In the genomic region with DNA sequence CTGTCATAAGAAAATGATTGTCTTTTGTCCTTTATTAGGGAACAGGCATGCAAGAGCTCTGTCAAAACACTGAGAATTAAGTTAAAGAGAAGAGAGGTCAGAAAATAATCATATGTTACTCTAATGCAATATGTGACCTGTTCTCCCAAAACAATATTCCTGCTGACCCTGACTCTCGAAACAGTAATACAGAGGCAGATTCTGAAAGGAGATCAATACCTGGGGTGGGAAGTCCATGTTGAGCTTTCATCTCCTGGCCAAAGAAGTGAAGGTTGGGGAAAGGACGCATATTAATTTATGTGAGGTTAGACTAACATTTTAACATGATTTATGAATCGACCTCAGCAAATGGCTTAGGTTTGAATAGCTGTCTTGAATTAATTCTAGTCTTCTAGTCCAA, we compare ENCODE assay signal across 28 cellular contexts.
"Had no signal": no experiment of that assay in that cellular context is flagged by ENCODE, and none has a peak within 500 bp of the region (broad histone marks: within the 10 kb centered on the region; RNA-seq: fewer than 3 reads in every experiment).

No MANE protein-coding gene starts in this region.

- H3K27me3 ChIP-seq: esophagus squamous epithelium, suprapubic skin, transverse colon, vagina had no signal

- H3K9me3 Mint-ChIP-seq: immature natural killer cell; mesothelial cell of epicardium; natural killer cell treated with Interleukin-12 subunit alpha and Interleukin-12 subunit beta and Interleukin-15 and Interleukin-18, amount 100 ng/mL, for 72 hours; stimulated activated naive CD8-positive, alpha-beta T cell treated with anti-CD3 and anti-CD28 coated beads, Interleukin-15, amount 100 ng/mL, for 72 hours had no signal

- H3K36me3 ChIP-seq: esophagus squamous epithelium, suprapubic skin, transverse colon, vagina had no signal

- H3K27me3 Mint-ChIP-seq: naive B cell; natural killer cell treated with Interleukin-12 subunit alpha and Interleukin-12 subunit beta and Interleukin-15 and Interleukin-18, amount 100 ng/mL, for 72 hours; stimulated activated naive CD8-positive, alpha-beta T cell treated with anti-CD3 and anti-CD28 coated beads, Interleukin-15, amount 100 ng/mL, for 72 hours had no signal

- DNase-seq: dermis blood vessel endothelial cell; effector memory CD4-positive, alpha-beta T cell; erythroblast; esophagus squamous epithelium; foreskin melanocyte; hypothalamus; immature natural killer cell; islet precursor cell; kidney glomerular epithelial cell; mesenchymal stem cell; mucosa of descending colon; naive B cell; nucleus accumbens; psoas muscle; stimulated activated CD4-positive, alpha-beta T cell treated with anti-CD3 and anti-CD28 coated beads, Interleukin-12 subunit alpha, Interleukin-12 subunit beta, amount 100 ng/mL, for 4 hours; stimulated activated CD4-positive, alpha-beta T cell treated with anti-CD3 and anti-CD28 coated beads, Interleukin-1b, Interleukin-23, amount 100 ng/mL, for 48 hours; stimulated activated CD4-positive, alpha-beta T cell treated with anti-CD3 and anti-CD28 coated beads, Interleukin-4, amount 100 ng/mL, for 1 hour; stimulated activated CD8-positive, alpha-beta memory T cell treated with anti-CD3 and anti-CD28 coated beads, Interleukin-4, amount 100 ng/mL, for 48 hours; stimulated activated naive CD4-positive, alpha-beta T cell; stimulated activated naive CD8-positive, alpha-beta T cell treated with anti-CD3 and anti-CD28 coated beads, Interleukin-15, amount 100 ng/mL, for 72 hours; transverse colon had no signal

- H3K4me1 ChIP-seq: psoas muscle, suprapubic skin had no signal

- ATAC-seq: mucosa of descending colon; natural killer cell treated with Interleukin-12 subunit alpha and Interleukin-12 subunit beta and Interleukin-15 and Interleukin-18, amount 100 ng/mL, for 72 hours; psoas muscle; sciatic nerve; stimulated activated naive CD8-positive, alpha-beta T cell treated with anti-CD3 and anti-CD28 coated beads, Interleukin-15, amount 100 ng/mL, for 72 hours had no signal

- H3K27ac Mint-ChIP-seq: immature natural killer cell; mesothelial cell of epicardium; naive B cell; natural killer cell treated with Interleukin-12 subunit alpha and Interleukin-12 subunit beta and Interleukin-15 and Interleukin-18, amount 100 ng/mL, for 72 hours had no signal

- H3K4me3 Mint-ChIP-seq: immature natural killer cell; mesothelial cell of epicardium; naive B cell; natural killer cell treated with Interleukin-12 subunit alpha and Interleukin-12 subunit beta and Interleukin-15 and Interleukin-18, amount 100 ng/mL, for 72 hours; stimulated activated naive CD8-positive, alpha-beta T cell treated with anti-CD3 and anti-CD28 coated beads, Interleukin-15, amount 100 ng/mL, for 72 hours had no signal

- H3K4me3 ChIP-seq: coronary artery, esophagus squamous epithelium, mucosa of descending colon, psoas muscle, smooth muscle cell, suprapubic skin, transverse colon, vagina had no signal

- H3K36me3 Mint-ChIP-seq: immature natural killer cell; naive B cell; natural killer cell treated with Interleukin-12 subunit alpha and Interleukin-12 subunit beta and Interleukin-15 and Interleukin-18, amount 100 ng/mL, for 72 hours had no signal

- H3K4me2 ChIP-seq: smooth muscle cell had no signal

- H3K27ac ChIP-seq: coronary artery, esophagus squamous epithelium, psoas muscle, suprapubic skin, transverse colon, vagina had no signal

- H3K4me1 Mint-ChIP-seq: immature natural killer cell, naive B cell had no signal

- H3K9me3 ChIP-seq: esophagus squamous epithelium, mucosa of descending colon, psoas muscle, suprapubic skin, transverse colon, vagina had no signal
